8 cellular contexts compared by ENCODE assay signal in genomic region chr6:79048611-79049010, GRCh38. TPM values are rescaled to one million over a fixed set of nuclear protein-coding genes. Genes with fewer than 3 reads are reported as not detected.
DNase-seq lines count a peak whose midpoint lies in the region; ATAC-seq and TF ChIP-seq lines count a peak whose summit lies in the region.

No MANE protein-coding gene starts in this region.

- WGBS in smooth muscle cell (ENCODE audit: low lambda C conversion rate): 98% methylated on average over 2 of the region's 2 CpGs
- 98 to 99% methylated on average over 2 of the region's 2 CpGs for WGBS in sigmoid colon, 2 donors

- H3K36me3 ChIP-seq in smooth muscle cell (ENCODE audit: low read depth) (peaks cover 8% of the 10 kb centered on the region), sigmoid colon (peaks cover 0 to 28% (median 4%) of the 10 kb centered on the region in 4 donors)

- no peak overlapping the region for H3K9ac ChIP-seq in smooth muscle cell (ENCODE audit: low read depth)

- CTCF ChIA-PET in activated naive CD4-positive, alpha-beta T cell treated with anti-CD3 and anti-CD28 coated beads for 36 hours (lab: Charles Lee): interaction anchor here (0.6 to 0.7 kb wide), 3 partner anchors 12 to 938 kb away, joined by 3 to 5 read pairs (median 4); no protein-coding TSS in a partner anchor

- peaks cover 5% of the 10 kb centered on the region for H3K9me3 Mint-ChIP-seq in activated naive CD4-positive, alpha-beta T cell treated with anti-CD3 and anti-CD28 coated beads for 36 hours
- no peaks in the 10 kb centered on the region for H3K9me3 Mint-ChIP-seq in endothelial cell (ENCODE audit: unreplicated experiment)

- no peaks in the 10 kb centered on the region for H3K27me3 ChIP-seq in smooth muscle cell (ENCODE audit: low read depth)
- H3K27me3 ChIP-seq in sigmoid colon: no peaks in the 10 kb centered on the region

- no peak for TF ChIP-seq EP300 in sigmoid colon (IDR thresholded peaks at IDR 0.05)

- ATAC-seq in HG03565 (IDR thresholded peaks at IDR 0.05; ENCODE audit: unreplicated experiment): no peak

- no peak overlapping the region for H2AFZ ChIP-seq in smooth muscle cell (ENCODE audit: low read depth)

- peaks cover 19% of the 10 kb centered on the region for H3K4me1 Mint-ChIP-seq in activated naive CD4-positive, alpha-beta T cell treated with anti-CD3 and anti-CD28 coated beads for 36 hours (ENCODE audit: low read depth)
- H3K4me1 Mint-ChIP-seq in endothelial cell (ENCODE audit: unreplicated experiment): no peaks in the 10 kb centered on the region

- TF ChIP-seq CTCF in endothelial cell (IDR thresholded peaks at IDR 0.05; ENCODE audit: unreplicated experiment) (peak; percentile 61), smooth muscle cell (IDR thresholded peaks at IDR 0.05; ENCODE audit: borderline replicate concordance, insufficient read depth, poor library complexity, severe bottlenecking) (peak; percentile 34), sigmoid colon (IDR thresholded peaks at IDR 0.05) (peak in 1 of 4 experiments; percentile 6)

- H3K36me3 Mint-ChIP-seq in activated naive CD4-positive, alpha-beta T cell treated with anti-CD3 and anti-CD28 coated beads for 36 hours (ENCODE audit: low read depth): peaks cover 34% of the 10 kb centered on the region
- peaks cover 11% of the 10 kb centered on the region for H3K36me3 Mint-ChIP-seq in endothelial cell (ENCODE audit: low read depth, unreplicated experiment)

- H3K27ac Mint-ChIP-seq in activated naive CD4-positive, alpha-beta T cell treated with anti-CD3 and anti-CD28 coated beads for 36 hours: no peak overlapping the region
- no peak overlapping the region for H3K27ac Mint-ChIP-seq in endothelial cell (ENCODE audit: unreplicated experiment)

- DNase-seq in activated naive CD4-positive, alpha-beta T cell treated with anti-CD3 and anti-CD28 coated beads for 36 hours: peak; percentile 21
- DNase-seq in activated naive CD4-positive, alpha-beta T cell treated with anti-CD3 and anti-CD28 coated beads, Interleukin-2, amount 50 U/mL, for 16 hours: no peak
- DNase-seq in NCI-H2171 (lab: John Stamatoyannopoulos, UW): peak; percentile 3
- DNase-seq in endothelial cell (ENCODE audit: low spot score): peak; percentile 40
- no peak for DNase-seq in smooth muscle cell (lab: John Stamatoyannopoulos, UW; ENCODE audit: unreplicated experiment)
- no peak for DNase-seq in sigmoid colon
- no peak for DNase-seq in activated T-cell treated with anti-CD3 and anti-CD28 coated beads, Interleukin-2, amount 50 U/mL, for 1 hour

- no peak overlapping the region for H3K4me3 ChIP-seq in smooth muscle cell
- no peak overlapping the region for H3K4me3 ChIP-seq in sigmoid colon

- H3K79me2 ChIP-seq in smooth muscle cell (ENCODE audit: low read depth): peaks cover 22% of the 10 kb centered on the region

- H3K27ac ChIP-seq in smooth muscle cell (ENCODE audit: low read depth) (no peak overlapping the region), sigmoid colon (no peak overlapping the region)

- no peak overlapping the region for H3K4me2 ChIP-seq in smooth muscle cell

- TF ChIP-seq POLR2A in sigmoid colon (IDR thresholded peaks at IDR 0.05): no peak

- no peak overlapping the region for H3K4me3 Mint-ChIP-seq in activated naive CD4-positive, alpha-beta T cell treated with anti-CD3 and anti-CD28 coated beads for 36 hours
- H3K4me3 Mint-ChIP-seq in endothelial cell (ENCODE audit: unreplicated experiment): no peak overlapping the region

- no peaks in the 10 kb centered on the region for H3K27me3 Mint-ChIP-seq in activated naive CD4-positive, alpha-beta T cell treated with anti-CD3 and anti-CD28 coated beads for 36 hours (ENCODE audit: low read depth)
- no peaks in the 10 kb centered on the region for H3K27me3 Mint-ChIP-seq in endothelial cell (ENCODE audit: unreplicated experiment)

- H3K9me3 ChIP-seq in smooth muscle cell (replicated peaks; ENCODE audit: low read depth) (no peaks in the 10 kb centered on the region), sigmoid colon (no peaks in the 10 kb centered on the region)

- peaks cover 21% of the 10 kb centered on the region for H4K20me1 ChIP-seq in smooth muscle cell (ENCODE audit: low read depth)

- intact Hi-C loops in activated naive CD4-positive, alpha-beta T cell treated with anti-CD3 and anti-CD28 coated beads for 36 hours (cut with micrococcal nuclease): no loop called here
- intact Hi-C loops in sigmoid colon (cut with DNase I): no loop called here

- no peaks in the 10 kb centered on the region for H3F3A ChIP-seq in smooth muscle cell (ENCODE audit: low read depth)

- H3K4me1 ChIP-seq in smooth muscle cell (ENCODE audit: low read depth) (no peaks in the 10 kb centered on the region), sigmoid colon (peaks cover 0 to under 1% (median 0%) of the 10 kb centered on the region in 4 donors)

RNA-seq across cellular contexts. Expression of gene PHIP, which starts 29.4 kb away (rescaled TPM):
- 10 to 100 TPM; 23.0 to 23.5 TPM for total RNA-seq in activated naive CD4-positive, alpha-beta T cell treated with anti-CD3 and anti-CD28 coated beads for 36 hours
- total RNA-seq in endothelial cell (ENCODE audit: unreplicated experiment): 42.4 TPM
- 29.4 and 32.6 TPM in 2 replicates for total RNA-seq in smooth muscle cell
- 7.8 and 9.2 TPM in 2 replicates for polyA plus RNA-seq in smooth muscle cell
- 10 to 100 TPM; 31.6 to 41.7 (median 37.1) TPM for total RNA-seq in sigmoid colon
- 1 to 10 TPM; 2.5 to 7.3 (median 3.0) TPM for polyA plus RNA-seq in sigmoid colon

Comparison
In these comparisons a context has a peak if more than half of its experiments do, and no peak if none do; other contexts are left out.
1. DNase-seq: peak in activated naive CD4-positive, alpha-beta T cell treated with anti-CD3 and anti-CD28 coated beads for 36 hours (single experiment), NCI-H2171 (single experiment) and endothelial cell (single experiment); none in activated naive CD4-positive, alpha-beta T cell treated with anti-CD3 and anti-CD28 coated beads, Interleukin-2, amount 50 U/mL, for 16 hours (single experiment), smooth muscle cell (single experiment), sigmoid colon (single experiment) and activated T-cell treated with anti-CD3 and anti-CD28 coated beads, Interleukin-2, amount 50 U/mL, for 1 hour (single experiment).